ENCODE assay signal across 1 cellular context in the genomic region with DNA sequence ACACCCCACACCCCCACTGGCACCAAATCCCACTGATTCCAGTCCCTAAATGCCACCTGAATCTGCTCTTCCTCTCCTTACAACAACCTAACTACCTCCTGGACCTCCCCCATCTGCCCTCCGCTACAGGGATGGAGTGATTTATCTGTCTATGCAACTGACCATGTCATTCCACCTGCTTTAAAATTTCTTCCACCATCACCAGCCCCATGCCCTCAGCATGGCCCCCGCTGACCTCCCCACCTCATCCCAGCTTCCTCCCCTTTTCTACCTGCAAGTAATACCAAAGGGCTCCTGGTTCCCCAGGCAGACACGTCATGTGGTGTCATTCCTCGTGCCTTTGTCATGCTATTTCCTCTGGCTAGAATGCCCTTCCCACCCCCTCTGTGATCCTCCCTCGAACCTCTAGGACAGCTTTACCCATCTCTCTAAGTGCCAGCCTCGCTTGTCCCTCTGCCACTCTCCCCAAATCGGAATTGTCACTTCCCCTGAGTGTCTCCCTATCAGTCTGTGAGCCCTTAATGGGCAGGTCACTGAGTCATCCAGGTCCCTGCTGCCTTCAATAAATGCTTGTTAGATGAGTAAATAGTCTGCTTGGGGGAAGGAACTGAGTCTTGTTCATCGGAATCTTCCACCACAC.
A peak's percentile ranks its signal among the peaks of the same experiment; 100 is the strongest.
TF ChIP-seq lines count a peak whose summit lies in the region.

No MANE protein-coding gene starts in this region.

TF ChIP-seq in HEK293, 187 proteins besides CTCF, POLR2A, EP300 and RAD21 (continued from another document and continues in another):
- TF ChIP-seq, protein P1, sequence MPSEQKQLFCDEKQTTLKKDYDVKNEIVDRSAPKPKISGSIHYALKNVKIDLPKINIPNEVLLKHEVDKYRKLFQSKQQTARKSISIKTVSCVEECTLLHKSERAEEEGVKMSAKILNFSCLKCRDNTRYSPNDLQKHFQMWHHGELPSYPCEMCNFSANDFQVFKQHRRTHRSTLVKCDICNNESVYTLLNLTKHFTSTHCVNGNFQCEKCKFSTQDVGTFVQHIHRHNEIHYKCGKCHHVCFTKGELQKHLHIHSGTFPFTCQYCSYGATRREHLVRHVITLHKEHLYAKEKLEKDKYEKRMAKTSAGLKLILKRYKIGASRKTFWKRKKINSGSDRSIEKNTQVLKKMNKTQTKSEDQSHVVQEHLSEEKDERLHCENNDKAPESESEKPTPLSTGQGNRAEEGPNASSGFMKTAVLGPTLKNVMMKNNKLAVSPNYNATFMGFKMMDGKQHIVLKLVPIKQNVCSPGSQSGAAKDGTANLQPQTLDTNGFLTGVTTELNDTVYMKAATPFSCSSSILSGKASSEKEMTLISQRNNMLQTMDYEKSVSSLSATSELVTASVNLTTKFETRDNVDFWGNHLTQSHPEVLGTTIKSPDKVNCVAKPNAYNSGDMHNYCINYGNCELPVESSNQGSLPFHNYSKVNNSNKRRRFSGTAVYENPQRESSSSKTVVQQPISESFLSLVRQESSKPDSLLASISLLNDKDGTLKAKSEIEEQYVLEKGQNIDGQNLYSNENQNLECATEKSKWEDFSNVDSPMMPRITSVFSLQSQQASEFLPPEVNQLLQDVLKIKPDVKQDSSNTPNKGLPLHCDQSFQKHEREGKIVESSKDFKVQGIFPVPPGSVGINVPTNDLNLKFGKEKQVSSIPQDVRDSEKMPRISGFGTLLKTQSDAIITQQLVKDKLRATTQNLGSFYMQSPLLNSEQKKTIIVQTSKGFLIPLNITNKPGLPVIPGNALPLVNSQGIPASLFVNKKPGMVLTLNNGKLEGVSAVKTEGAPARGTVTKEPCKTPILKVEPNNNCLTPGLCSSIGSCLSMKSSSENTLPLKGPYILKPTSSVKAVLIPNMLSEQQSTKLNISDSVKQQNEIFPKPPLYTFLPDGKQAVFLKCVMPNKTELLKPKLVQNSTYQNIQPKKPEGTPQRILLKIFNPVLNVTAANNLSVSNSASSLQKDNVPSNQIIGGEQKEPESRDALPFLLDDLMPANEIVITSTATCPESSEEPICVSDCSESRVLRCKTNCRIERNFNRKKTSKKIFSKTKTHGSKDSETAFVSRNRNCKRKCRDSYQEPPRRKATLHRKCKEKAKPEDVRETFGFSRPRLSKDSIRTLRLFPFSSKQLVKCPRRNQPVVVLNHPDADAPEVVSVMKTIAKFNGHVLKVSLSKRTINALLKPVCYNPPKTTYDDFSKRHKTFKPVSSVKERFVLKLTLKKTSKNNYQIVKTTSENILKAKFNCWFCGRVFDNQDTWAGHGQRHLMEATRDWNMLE (tag by site-specific recombination; conservative IDR thresholded peaks at IDR 0.05; ENCODE audit: low read depth), result no peak
- TF ChIP-seq, protein P2, sequence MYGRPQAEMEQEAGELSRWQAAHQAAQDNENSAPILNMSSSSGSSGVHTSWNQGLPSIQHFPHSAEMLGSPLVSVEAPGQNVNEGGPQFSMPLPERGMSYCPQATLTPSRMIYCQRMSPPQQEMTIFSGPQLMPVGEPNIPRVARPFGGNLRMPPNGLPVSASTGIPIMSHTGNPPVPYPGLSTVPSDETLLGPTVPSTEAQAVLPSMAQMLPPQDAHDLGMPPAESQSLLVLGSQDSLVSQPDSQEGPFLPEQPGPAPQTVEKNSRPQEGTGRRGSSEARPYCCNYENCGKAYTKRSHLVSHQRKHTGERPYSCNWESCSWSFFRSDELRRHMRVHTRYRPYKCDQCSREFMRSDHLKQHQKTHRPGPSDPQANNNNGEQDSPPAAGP (tag by site-specific recombination; IDR thresholded peaks at IDR 0.05), result 0 out of 2 replicates have a peak, but pooled peaks have one; percentile 42
- TF ChIP-seq ZFP69B (tag by site-specific recombination; IDR thresholded peaks at IDR 0.05) (no peak), ZNF626 (tag by site-specific recombination; IDR thresholded peaks at IDR 0.05) (no peak), REPIN1 (tag by site-specific recombination; IDR thresholded peaks at IDR 0.05; ENCODE audit: low read depth) (no peak), TRIM28 (IDR thresholded peaks at IDR 0.05; ENCODE audit: borderline replicate concordance, low read length) (no peak), ZNF266 (tag by site-specific recombination; IDR thresholded peaks at IDR 0.05; ENCODE audit: low read depth) (no peak), OSR2 (tag by site-specific recombination; IDR thresholded peaks at IDR 0.05) (no peak), ZNF837 (tag by site-specific recombination; IDR thresholded peaks at IDR 0.05) (no peak), SETDB1 (IDR thresholded peaks at IDR 0.05; ENCODE audit: insufficient read length, low read length) (no peak), ZBTB48 (tag by site-specific recombination; IDR thresholded peaks at IDR 0.05) (peak; percentile 54; the same call in 1 of the 2 replicates), GLIS1 (tag by site-specific recombination; IDR thresholded peaks at IDR 0.05) (peak; percentile 37; the same call in 1 of the 2 replicates), ZBTB1 (tag by site-specific recombination; IDR thresholded peaks at IDR 0.05) (no peak), MYNN (tag by site-specific recombination; IDR thresholded peaks at IDR 0.05; ENCODE audit: borderline replicate concordance) (no peak), ZNF140 (tag by site-specific recombination; IDR thresholded peaks at IDR 0.05) (no peak), ZNF600 (tag by site-specific recombination; IDR thresholded peaks at IDR 0.05) (0 out of 2 replicates have a peak, but pooled peaks have one; percentile 45), ZNF366 (tag by site-specific recombination; conservative IDR thresholded peaks at IDR 0.05) (peak; percentile 19; the same call in 1 of the 2 replicates), ZNF677 (tag by site-specific recombination; IDR thresholded peaks at IDR 0.05) (no peak), ZNF157 (tag by site-specific recombination; IDR thresholded peaks at IDR 0.05) (no peak), ZNF560 (tag by site-specific recombination; IDR thresholded peaks at IDR 0.05; ENCODE audit: borderline replicate concordance) (no peak), ZNF184 (tag by site-specific recombination; IDR thresholded peaks at IDR 0.05) (no peak)
- TF ChIP-seq, protein P3, sequence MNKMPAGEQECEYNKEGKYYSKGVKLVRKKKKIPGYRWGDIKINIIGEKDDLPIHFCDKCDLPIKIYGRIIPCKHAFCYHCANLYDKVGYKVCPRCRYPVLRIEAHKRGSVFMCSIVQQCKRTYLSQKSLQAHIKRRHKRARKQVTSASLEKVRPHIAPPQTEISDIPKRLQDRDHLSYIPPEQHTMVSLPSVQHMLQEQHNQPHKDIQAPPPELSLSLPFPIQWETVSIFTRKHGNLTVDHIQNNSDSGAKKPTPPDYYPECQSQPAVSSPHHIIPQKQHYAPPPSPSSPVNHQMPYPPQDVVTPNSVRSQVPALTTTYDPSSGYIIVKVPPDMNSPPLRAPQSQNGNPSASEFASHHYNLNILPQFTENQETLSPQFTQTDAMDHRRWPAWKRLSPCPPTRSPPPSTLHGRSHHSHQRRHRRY (tag by site-specific recombination; IDR thresholded peaks at IDR 0.05), result no peak
- TF ChIP-seq, protein P4, sequence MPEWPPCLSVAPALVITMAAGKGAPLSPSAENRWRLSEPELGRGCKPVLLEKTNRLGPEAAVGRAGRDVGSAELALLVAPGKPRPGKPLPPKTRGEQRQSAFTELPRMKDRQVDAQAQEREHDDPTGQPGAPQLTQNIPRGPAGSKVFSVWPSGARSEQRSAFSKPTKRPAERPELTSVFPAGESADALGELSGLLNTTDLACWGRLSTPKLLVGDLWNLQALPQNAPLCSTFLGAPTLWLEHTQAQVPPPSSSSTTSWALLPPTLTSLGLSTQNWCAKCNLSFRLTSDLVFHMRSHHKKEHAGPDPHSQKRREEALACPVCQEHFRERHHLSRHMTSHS (tag by site-specific recombination; IDR thresholded peaks at IDR 0.05), result no peak
- TF ChIP-seq, protein P5, sequence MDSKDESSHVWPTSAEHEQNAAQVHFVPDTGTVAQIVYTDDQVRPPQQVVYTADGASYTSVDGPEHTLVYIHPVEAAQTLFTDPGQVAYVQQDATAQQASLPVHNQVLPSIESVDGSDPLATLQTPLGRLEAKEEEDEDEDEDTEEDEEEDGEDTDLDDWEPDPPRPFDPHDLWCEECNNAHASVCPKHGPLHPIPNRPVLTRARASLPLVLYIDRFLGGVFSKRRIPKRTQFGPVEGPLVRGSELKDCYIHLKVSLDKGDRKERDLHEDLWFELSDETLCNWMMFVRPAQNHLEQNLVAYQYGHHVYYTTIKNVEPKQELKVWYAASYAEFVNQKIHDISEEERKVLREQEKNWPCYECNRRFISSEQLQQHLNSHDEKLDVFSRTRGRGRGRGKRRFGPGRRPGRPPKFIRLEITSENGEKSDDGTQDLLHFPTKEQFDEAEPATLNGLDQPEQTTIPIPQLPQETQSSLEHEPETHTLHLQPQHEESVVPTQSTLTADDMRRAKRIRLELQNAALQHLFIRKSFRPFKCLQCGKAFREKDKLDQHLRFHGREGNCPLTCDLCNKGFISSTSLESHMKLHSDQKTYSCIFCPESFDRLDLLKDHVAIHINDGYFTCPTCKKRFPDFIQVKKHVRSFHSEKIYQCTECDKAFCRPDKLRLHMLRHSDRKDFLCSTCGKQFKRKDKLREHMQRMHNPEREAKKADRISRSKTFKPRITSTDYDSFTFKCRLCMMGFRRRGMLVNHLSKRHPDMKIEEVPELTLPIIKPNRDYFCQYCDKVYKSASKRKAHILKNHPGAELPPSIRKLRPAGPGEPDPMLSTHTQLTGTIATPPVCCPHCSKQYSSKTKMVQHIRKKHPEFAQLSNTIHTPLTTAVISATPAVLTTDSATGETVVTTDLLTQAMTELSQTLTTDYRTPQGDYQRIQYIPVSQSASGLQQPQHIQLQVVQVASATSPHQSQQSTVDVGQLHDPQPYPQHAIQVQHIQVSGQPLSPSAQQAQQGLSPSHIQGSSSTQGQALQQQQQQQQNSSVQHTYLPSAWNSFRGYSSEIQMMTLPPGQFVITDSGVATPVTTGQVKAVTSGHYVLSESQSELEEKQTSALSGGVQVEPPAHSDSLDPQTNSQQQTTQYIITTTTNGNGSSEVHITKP (tag by site-specific recombination; IDR thresholded peaks at IDR 0.05), result 0 out of 2 replicates have a peak, but pooled peaks have one; percentile 11
- TF ChIP-seq, protein P6, sequence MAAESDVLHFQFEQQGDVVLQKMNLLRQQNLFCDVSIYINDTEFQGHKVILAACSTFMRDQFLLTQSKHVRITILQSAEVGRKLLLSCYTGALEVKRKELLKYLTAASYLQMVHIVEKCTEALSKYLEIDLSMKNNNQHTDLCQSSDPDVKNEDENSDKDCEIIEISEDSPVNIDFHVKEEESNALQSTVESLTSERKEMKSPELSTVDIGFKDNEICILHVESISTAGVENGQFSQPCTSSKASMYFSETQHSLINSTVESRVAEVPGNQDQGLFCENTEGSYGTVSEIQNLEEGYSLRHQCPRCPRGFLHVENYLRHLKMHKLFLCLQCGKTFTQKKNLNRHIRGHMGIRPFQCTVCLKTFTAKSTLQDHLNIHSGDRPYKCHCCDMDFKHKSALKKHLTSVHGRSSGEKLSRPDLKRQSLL (tag by site-specific recombination; IDR thresholded peaks at IDR 0.05), result no peak
- TF ChIP-seq, protein P7, sequence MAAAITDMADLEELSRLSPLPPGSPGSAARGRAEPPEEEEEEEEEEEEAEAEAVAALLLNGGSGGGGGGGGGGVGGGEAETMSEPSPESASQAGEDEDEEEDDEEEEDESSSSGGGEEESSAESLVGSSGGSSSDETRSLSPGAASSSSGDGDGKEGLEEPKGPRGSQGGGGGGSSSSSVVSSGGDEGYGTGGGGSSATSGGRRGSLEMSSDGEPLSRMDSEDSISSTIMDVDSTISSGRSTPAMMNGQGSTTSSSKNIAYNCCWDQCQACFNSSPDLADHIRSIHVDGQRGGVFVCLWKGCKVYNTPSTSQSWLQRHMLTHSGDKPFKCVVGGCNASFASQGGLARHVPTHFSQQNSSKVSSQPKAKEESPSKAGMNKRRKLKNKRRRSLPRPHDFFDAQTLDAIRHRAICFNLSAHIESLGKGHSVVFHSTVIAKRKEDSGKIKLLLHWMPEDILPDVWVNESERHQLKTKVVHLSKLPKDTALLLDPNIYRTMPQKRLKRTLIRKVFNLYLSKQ (tag by site-specific recombination; IDR thresholded peaks at IDR 0.05; ENCODE audit: borderline replicate concordance), result no peak
- TF ChIP-seq, protein P8, sequence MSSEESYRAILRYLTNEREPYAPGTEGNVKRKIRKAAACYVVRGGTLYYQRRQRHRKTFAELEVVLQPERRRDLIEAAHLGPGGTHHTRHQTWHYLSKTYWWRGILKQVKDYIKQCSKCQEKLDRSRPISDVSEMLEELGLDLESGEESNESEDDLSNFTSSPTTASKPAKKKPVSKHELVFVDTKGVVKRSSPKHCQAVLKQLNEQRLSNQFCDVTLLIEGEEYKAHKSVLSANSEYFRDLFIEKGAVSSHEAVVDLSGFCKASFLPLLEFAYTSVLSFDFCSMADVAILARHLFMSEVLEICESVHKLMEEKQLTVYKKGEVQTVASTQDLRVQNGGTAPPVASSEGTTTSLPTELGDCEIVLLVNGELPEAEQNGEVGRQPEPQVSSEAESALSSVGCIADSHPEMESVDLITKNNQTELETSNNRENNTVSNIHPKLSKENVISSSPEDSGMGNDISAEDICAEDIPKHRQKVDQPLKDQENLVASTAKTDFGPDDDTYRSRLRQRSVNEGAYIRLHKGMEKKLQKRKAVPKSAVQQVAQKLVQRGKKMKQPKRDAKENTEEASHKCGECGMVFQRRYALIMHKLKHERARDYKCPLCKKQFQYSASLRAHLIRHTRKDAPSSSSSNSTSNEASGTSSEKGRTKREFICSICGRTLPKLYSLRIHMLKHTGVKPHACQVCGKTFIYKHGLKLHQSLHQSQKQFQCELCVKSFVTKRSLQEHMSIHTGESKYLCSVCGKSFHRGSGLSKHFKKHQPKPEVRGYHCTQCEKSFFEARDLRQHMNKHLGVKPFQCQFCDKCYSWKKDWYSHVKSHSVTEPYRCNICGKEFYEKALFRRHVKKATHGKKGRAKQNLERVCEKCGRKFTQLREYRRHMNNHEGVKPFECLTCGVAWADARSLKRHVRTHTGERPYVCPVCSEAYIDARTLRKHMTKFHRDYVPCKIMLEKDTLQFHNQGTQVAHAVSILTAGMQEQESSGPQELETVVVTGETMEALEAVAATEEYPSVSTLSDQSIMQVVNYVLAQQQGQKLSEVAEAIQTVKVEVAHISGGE (tag by site-specific recombination; conservative IDR thresholded peaks at IDR 0.05; ENCODE audit: low read depth), result no peak
- TF ChIP-seq, protein P9, sequence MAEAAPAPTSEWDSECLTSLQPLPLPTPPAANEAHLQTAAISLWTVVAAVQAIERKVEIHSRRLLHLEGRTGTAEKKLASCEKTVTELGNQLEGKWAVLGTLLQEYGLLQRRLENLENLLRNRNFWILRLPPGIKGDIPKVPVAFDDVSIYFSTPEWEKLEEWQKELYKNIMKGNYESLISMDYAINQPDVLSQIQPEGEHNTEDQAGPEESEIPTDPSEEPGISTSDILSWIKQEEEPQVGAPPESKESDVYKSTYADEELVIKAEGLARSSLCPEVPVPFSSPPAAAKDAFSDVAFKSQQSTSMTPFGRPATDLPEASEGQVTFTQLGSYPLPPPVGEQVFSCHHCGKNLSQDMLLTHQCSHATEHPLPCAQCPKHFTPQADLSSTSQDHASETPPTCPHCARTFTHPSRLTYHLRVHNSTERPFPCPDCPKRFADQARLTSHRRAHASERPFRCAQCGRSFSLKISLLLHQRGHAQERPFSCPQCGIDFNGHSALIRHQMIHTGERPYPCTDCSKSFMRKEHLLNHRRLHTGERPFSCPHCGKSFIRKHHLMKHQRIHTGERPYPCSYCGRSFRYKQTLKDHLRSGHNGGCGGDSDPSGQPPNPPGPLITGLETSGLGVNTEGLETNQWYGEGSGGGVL (tag by site-specific recombination; IDR thresholded peaks at IDR 0.05), result 0 out of 2 replicates have a peak, but pooled peaks have one; percentile 20
